In the genomic region with DNA sequence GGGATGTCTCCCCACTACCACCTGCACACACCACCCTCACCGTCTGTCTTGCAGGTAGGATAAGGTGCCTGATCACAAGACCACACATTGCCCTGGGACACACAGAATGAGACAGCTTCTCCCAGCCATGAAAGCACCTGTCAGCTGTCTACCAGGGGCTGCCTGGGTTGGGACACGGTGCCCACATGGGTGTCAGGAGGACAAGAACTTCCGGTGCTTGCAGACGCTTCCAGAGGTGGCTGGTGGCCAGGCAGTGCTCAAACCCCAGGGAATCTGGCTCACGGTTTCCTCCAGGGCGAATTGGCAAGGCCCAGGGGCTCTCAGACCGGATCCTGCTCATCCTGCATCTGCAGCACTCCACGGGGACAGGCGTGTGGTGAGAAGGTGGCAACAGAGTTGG, we compare ENCODE assay signal across 21 cellular contexts.
DNase-seq lines count a peak whose midpoint lies in the region; ATAC-seq and TF ChIP-seq lines count a peak whose summit lies in the region.
"Had no signal": no experiment of that assay in that cellular context is flagged by ENCODE, and none has a peak within 500 bp of the region (broad histone marks: within the 10 kb centered on the region; RNA-seq: fewer than 3 reads in every experiment).

No MANE protein-coding gene starts in this region.

- no peak overlapping the region for H3K23ac ChIP-seq in IMR-90 (ENCODE audit: low read depth, low read length)

- intact Hi-C loops in Right ventricle myocardium inferior (cut with DNase I): no loop called here
- intact Hi-C loops in left cardiac atrium (cut with DNase I): no loop called here
- intact Hi-C loops in IMR-90 (cut with micrococcal nuclease): no loop called here
- intact Hi-C loops in ascending aorta (cut with DNase I): no loop called here

- no peaks in the 10 kb centered on the region for H4K20me1 ChIP-seq in IMR-90 (ENCODE audit: insufficient read depth, low read length)

- no peak overlapping the region for H3K27ac ChIP-seq in IMR-90 (ENCODE audit: insufficient read depth, low read length)
- H3K27ac ChIP-seq in ascending aorta: peak overlapping the region; percentile 45 to 63
- no peak overlapping the region for H3K27ac ChIP-seq in brain microvascular endothelial cell
- H3K27ac ChIP-seq: HL-60, Peyer's patch had no signal

- H2AK9ac ChIP-seq in IMR-90 (replicated peaks; ENCODE audit: low read depth, low read length, poor library complexity): no peak overlapping the region

- 81% methylated on average over 3 of the region's 9 CpGs; no CpG with 5 or more reads in 1 of the 2 experiments for WGBS in IMR-90 (ENCODE audit: extremely low coverage in 2 of 2, insufficient read length in 1 of 2), 2 experiments

- dilution Hi-C loops in IMR-90 (cut with HindIII; ENCODE audit: low sequenced_read_pairs, unreplicated experiment): no loop called here

- no peak for TF ChIP-seq CTCF in IMR-90 (conservative IDR thresholded peaks at IDR 0.05; ENCODE audit: low read depth, low read length)
- no peak for TF ChIP-seq CTCF in ascending aorta (IDR thresholded peaks at IDR 0.05)
- no peak for TF ChIP-seq CTCF in brain microvascular endothelial cell (IDR thresholded peaks at IDR 0.05; ENCODE audit: low read depth, low read length, missing control alignments)

- H3K14ac ChIP-seq in IMR-90 (replicated peaks; ENCODE audit: low read depth, low read length): no peak overlapping the region

- POLR2A ChIA-PET in IMR-90 (lab: Charles Lee; ENCODE audit: unreplicated experiment): no interaction called here

- H3K4me3 ChIP-seq in IMR-90 (ENCODE audit: insufficient read depth, low read depth, low read length): no peak overlapping the region
- H3K4me3 ChIP-seq in ascending aorta: no peak overlapping the region
- H3K4me3 ChIP-seq in brain microvascular endothelial cell (ENCODE audit: low read depth, low read length): no peak overlapping the region
- H3K4me3 ChIP-seq: GM12878, GM23338, HAP-1, Peyer's patch had no signal

- TF ChIP-seq RAD21 in IMR-90 (IDR thresholded peaks at IDR 0.05; ENCODE audit: low read length): no peak

- no peak overlapping the region for H2AK5ac ChIP-seq in IMR-90 (ENCODE audit: low read depth, low read length)

- no peak overlapping the region for H2BK20ac ChIP-seq in IMR-90 (ENCODE audit: low read depth, low read length)

- no peak overlapping the region for H2BK15ac ChIP-seq in IMR-90 (ENCODE audit: low read depth, low read length)

- no peak overlapping the region for H4K5ac ChIP-seq in IMR-90 (ENCODE audit: low read depth, low read length)

- CTCF ChIA-PET in IMR-90 (lab: Yijun Ruan, JAX): no interaction called here

- no peaks in the 10 kb centered on the region for H3K9me1 ChIP-seq in IMR-90 (ENCODE audit: insufficient read depth, low read length)

- no peak overlapping the region for H3K56ac ChIP-seq in IMR-90 (ENCODE audit: extremely low read depth, insufficient read depth, low read length)

- H2BK5ac ChIP-seq in IMR-90 (ENCODE audit: low read depth, low read length, poor library complexity, severe bottlenecking): no peak overlapping the region

- no peak overlapping the region for H3K4me2 ChIP-seq in IMR-90 (ENCODE audit: low read depth, low read length)
- H3K4me2 ChIP-seq: GM23338 had no signal

- H3K9me3 ChIP-seq in IMR-90 (ENCODE audit: control insufficient read depth, insufficient read depth, low read length): peaks cover 11% of the 10 kb centered on the region; the same call in 1 of the 2 replicates
- no peaks in the 10 kb centered on the region for H3K9me3 ChIP-seq in ascending aorta
- H3K9me3 ChIP-seq: HAP-1, Peyer's patch had no signal

- DNase-seq in Right ventricle myocardium inferior (ENCODE audit: missing footprints): peak; percentile 59
- no peak for DNase-seq in left cardiac atrium
- no peak for DNase-seq in IMR-90
- no peak for DNase-seq in ascending aorta (ENCODE audit: low spot score in 2 of 2)
- no peak for DNase-seq in brain microvascular endothelial cell
- no peak for DNase-seq in activated CD8-positive, alpha-beta memory T cell treated with anti-CD3 and anti-CD28 coated beads, Interleukin-2, amount 50 U/mL, for 48 hours
- DNase-seq: CD4-positive, CD25-positive, alpha-beta regulatory T cell; DND-41; KBM-7; MM.1S; NCI-H1048; NCI-H1436 treated with DMSO at 0.1 percent for 48 hours; NCI-H2029; NCI-H69; Peyer's patch had no signal

- H2BK120ac ChIP-seq in IMR-90 (ENCODE audit: low read depth, low read length): no peak overlapping the region

- no peak overlapping the region for H3K18ac ChIP-seq in IMR-90 (ENCODE audit: low read depth, low read length)

- no peaks in the 10 kb centered on the region for H3K36me3 ChIP-seq in IMR-90 (ENCODE audit: control insufficient read depth, insufficient read depth, low read length)
- no peaks in the 10 kb centered on the region for H3K36me3 ChIP-seq in ascending aorta
- H3K36me3 ChIP-seq in brain microvascular endothelial cell (replicated peaks): no peaks in the 10 kb centered on the region
- H3K36me3 ChIP-seq: HAP-1, Peyer's patch had no signal

- no peaks in the 10 kb centered on the region for H3K4me1 ChIP-seq in IMR-90 (ENCODE audit: control insufficient read depth, insufficient read depth, low read length)
- H3K4me1 ChIP-seq in ascending aorta: peaks cover 12 to 29% of the 10 kb centered on the region in 2 donors
- H3K4me1 ChIP-seq: HAP-1, Peyer's patch had no signal

- no peak overlapping the region for H4K8ac ChIP-seq in IMR-90 (ENCODE audit: low read depth in 2 of 2, low read length in 2 of 2)

- H3K9ac ChIP-seq in IMR-90 (ENCODE audit: low read depth, low read length): no peak overlapping the region

- no peak for ATAC-seq in Right ventricle myocardium inferior
- ATAC-seq in left cardiac atrium: no peak
- ATAC-seq in IMR-90 (ENCODE audit: low read depth): no peak
- ATAC-seq in GM18868 (IDR thresholded peaks at IDR 0.05; ENCODE audit: unreplicated experiment): no peak
- ATAC-seq: GM12878, GM23338, HepG2 had no signal

- H2AFZ ChIP-seq in IMR-90 (replicated peaks; ENCODE audit: low read length, poor library complexity): peak overlapping the region; percentile 21
- H2AFZ ChIP-seq: GM23338 had no signal

- no peaks in the 10 kb centered on the region for H3K79me1 ChIP-seq in IMR-90 (ENCODE audit: low read depth in 1 of 2, low read length in 2 of 2)

- no peak overlapping the region for H4K91ac ChIP-seq in IMR-90 (ENCODE audit: insufficient read depth, low read depth, low read length)

- no peaks in the 10 kb centered on the region for H3K27me3 ChIP-seq in IMR-90 (ENCODE audit: control insufficient read depth, insufficient read depth, low read length)
- no peaks in the 10 kb centered on the region for H3K27me3 ChIP-seq in ascending aorta
- H3K27me3 ChIP-seq in brain microvascular endothelial cell (replicated peaks): no peaks in the 10 kb centered on the region
- H3K27me3 ChIP-seq: Peyer's patch had no signal

- TF ChIP-seq POLR2A in IMR-90 (IDR thresholded peaks at IDR 0.05; ENCODE audit: low read depth, low read length): no peak

- BruUV-seq in IMR-90 (replicated peaks; lab: Mats Ljungman, UMichigan): no TSS peak

- in situ Hi-C loops in IMR-90 (cut with MboI; ENCODE audit: low sequenced_read_pairs) (no loop called here), brain microvascular endothelial cell (cut with HindIII; ENCODE audit: low pct_ligation_motif_present, low sequenced_read_pairs) (no loop called here)

- H3K4ac ChIP-seq in IMR-90 (ENCODE audit: low read depth, low read length): no peak overlapping the region

TF ChIP-seq in IMR-90, 13 proteins besides CTCF, POLR2A, EP300 and RAD21:
- TF ChIP-seq MAFK (IDR thresholded peaks at IDR 0.05; ENCODE audit: low read depth, low read length): no peak
- no peak for TF ChIP-seq BHLHE40 (IDR thresholded peaks at IDR 0.05; ENCODE audit: low read depth, low read length)
- TF ChIP-seq, protein P1, sequence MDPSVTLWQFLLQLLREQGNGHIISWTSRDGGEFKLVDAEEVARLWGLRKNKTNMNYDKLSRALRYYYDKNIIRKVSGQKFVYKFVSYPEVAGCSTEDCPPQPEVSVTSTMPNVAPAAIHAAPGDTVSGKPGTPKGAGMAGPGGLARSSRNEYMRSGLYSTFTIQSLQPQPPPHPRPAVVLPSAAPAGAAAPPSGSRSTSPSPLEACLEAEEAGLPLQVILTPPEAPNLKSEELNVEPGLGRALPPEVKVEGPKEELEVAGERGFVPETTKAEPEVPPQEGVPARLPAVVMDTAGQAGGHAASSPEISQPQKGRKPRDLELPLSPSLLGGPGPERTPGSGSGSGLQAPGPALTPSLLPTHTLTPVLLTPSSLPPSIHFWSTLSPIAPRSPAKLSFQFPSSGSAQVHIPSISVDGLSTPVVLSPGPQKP (IDR thresholded peaks at IDR 0.05; ENCODE audit: borderline replicate concordance, low read depth, low read length): no peak
- TF ChIP-seq, protein P2, sequence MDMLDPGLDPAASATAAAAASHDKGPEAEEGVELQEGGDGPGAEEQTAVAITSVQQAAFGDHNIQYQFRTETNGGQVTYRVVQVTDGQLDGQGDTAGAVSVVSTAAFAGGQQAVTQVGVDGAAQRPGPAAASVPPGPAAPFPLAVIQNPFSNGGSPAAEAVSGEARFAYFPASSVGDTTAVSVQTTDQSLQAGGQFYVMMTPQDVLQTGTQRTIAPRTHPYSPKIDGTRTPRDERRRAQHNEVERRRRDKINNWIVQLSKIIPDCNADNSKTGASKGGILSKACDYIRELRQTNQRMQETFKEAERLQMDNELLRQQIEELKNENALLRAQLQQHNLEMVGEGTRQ (IDR thresholded peaks at IDR 0.05; ENCODE audit: low read depth, low read length): no peak
- no peak for TF ChIP-seq CHD1 (IDR thresholded peaks at IDR 0.05; ENCODE audit: low read depth, low read length)
- no peak for TF ChIP-seq CEBPB (IDR thresholded peaks at IDR 0.05; ENCODE audit: low read depth, low read length)
- no peak for TF ChIP-seq NFE2L2 (IDR thresholded peaks at IDR 0.05; ENCODE audit: low read depth, low read length)
- no peak for TF ChIP-seq FOS (IDR thresholded peaks at IDR 0.05; ENCODE audit: low read depth, low read length)
- no peak for TF ChIP-seq RCOR1 (IDR thresholded peaks at IDR 0.05; ENCODE audit: insufficient replicate concordance, low read length)
- TF ChIP-seq RFX5 (IDR thresholded peaks at IDR 0.05; ENCODE audit: low read depth, low read length): no peak
- TF ChIP-seq MXI1 (IDR thresholded peaks at IDR 0.05; ENCODE audit: borderline replicate concordance, low read depth, low read length): no peak
- no peak for TF ChIP-seq SMC3 (IDR thresholded peaks at IDR 0.05; ENCODE audit: low read depth, low read length)
- TF ChIP-seq MAZ (IDR thresholded peaks at IDR 0.05; ENCODE audit: borderline replicate concordance, low read depth, low read length): no peak

Comparison
In these comparisons a context has a peak if more than half of its experiments do, and no peak if none do; other contexts are left out.
1. H3K27ac ChIP-seq: peak in ascending aorta (2 of 2); none in IMR-90 (single experiment) and brain microvascular endothelial cell (single experiment).